9 cellular contexts compared by ENCODE assay signal in genomic region chr1:168235548-168235885, GRCh38. TPM values are rescaled to one million over a fixed set of nuclear protein-coding genes. Genes with fewer than 3 reads are reported as not detected.
DNase-seq lines count a peak whose midpoint lies in the region; ATAC-seq and TF ChIP-seq lines count a peak whose summit lies in the region.
"Had no signal": no experiment of that assay in that cellular context is flagged by ENCODE, and none has a peak within 500 bp of the region (broad histone marks: within the 10 kb centered on the region; RNA-seq: fewer than 3 reads in every experiment).

No MANE protein-coding gene starts in this region.

- POLR2A ChIA-PET in activated CD4-positive, alpha-beta T cell treated with anti-CD3 and anti-CD28 coated beads for 36 hours (lab: Charles Lee) = interaction anchor here (1.5 to 2.4 kb wide), 2 partner anchors 10 to 55 kb away, joined by 4 to 20 read pairs; partner anchors contain the start of gene SFT2D2

- peaks cover 55% of the 10 kb centered on the region for H3K4me1 Mint-ChIP-seq in activated CD4-positive, alpha-beta T cell treated with anti-CD3 and anti-CD28 coated beads for 36 hours
- H3K4me1 Mint-ChIP-seq in chondrocyte (ENCODE audit: low read depth) = peaks cover 39% of the 10 kb centered on the region
- H3K4me1 Mint-ChIP-seq in stimulated activated naive CD8-positive, alpha-beta T cell treated with anti-CD3 and anti-CD28 coated beads, Interleukin-15, amount 100 ng/mL, for 72 hours = peaks cover 54% of the 10 kb centered on the region
- H3K4me1 Mint-ChIP-seq: mesothelial cell of epicardium had no signal

- peaks cover 77% of the 10 kb centered on the region for H3K36me3 Mint-ChIP-seq in activated CD4-positive, alpha-beta T cell treated with anti-CD3 and anti-CD28 coated beads for 36 hours (ENCODE audit: low read depth)
- H3K36me3 Mint-ChIP-seq in chondrocyte (ENCODE audit: low read depth) = peaks cover 39% of the 10 kb centered on the region

- H3K27me3 Mint-ChIP-seq in activated CD4-positive, alpha-beta T cell treated with anti-CD3 and anti-CD28 coated beads for 36 hours = no peaks in the 10 kb centered on the region
- H3K27me3 Mint-ChIP-seq in chondrocyte (ENCODE audit: low read depth) = no peaks in the 10 kb centered on the region
- H3K27me3 Mint-ChIP-seq in stimulated activated naive CD8-positive, alpha-beta T cell treated with anti-CD3 and anti-CD28 coated beads, Interleukin-15, amount 100 ng/mL, for 72 hours = no peaks in the 10 kb centered on the region

- DNase-seq in activated CD4-positive, alpha-beta T cell treated with anti-CD3 and anti-CD28 coated beads for 36 hours = no peak
- DNase-seq in activated CD4-positive, alpha-beta T cell treated with anti-CD3 and anti-CD28 coated beads, Interleukin-2, amount 50 U/mL, for 48 hours = no peak
- DNase-seq in chondrocyte (ENCODE audit: low spot score) (no peak), COLO668 (lab: John Stamatoyannopoulos, UW; ENCODE audit: unreplicated experiment) (no peak), globus pallidus (ENCODE audit: low spot score) (no peak)
- DNase-seq in stimulated activated naive CD8-positive, alpha-beta T cell treated with anti-CD3 and anti-CD28 coated beads, Interleukin-15, amount 100 ng/mL, for 72 hours = no peak

- peak; percentile 8 for ATAC-seq in activated CD4-positive, alpha-beta T cell treated with anti-CD3 and anti-CD28 coated beads for 36 hours
- peak; percentile 10 for ATAC-seq in HG03095 (IDR thresholded peaks at IDR 0.05; ENCODE audit: unreplicated experiment)
- peak; percentile 16 for ATAC-seq in stimulated activated naive CD8-positive, alpha-beta T cell treated with anti-CD3 and anti-CD28 coated beads, Interleukin-15, amount 100 ng/mL, for 72 hours
- no peak for ATAC-seq in GM18520 (IDR thresholded peaks at IDR 0.05; ENCODE audit: unreplicated experiment)

- TF ChIP-seq CTCF in chondrocyte (IDR thresholded peaks at IDR 0.05) = peak; percentile 22

- no peaks in the 10 kb centered on the region for H3K9me3 Mint-ChIP-seq in activated CD4-positive, alpha-beta T cell treated with anti-CD3 and anti-CD28 coated beads for 36 hours (ENCODE audit: low read depth)
- no peaks in the 10 kb centered on the region for H3K9me3 Mint-ChIP-seq in chondrocyte (ENCODE audit: low read depth)
- H3K9me3 Mint-ChIP-seq in stimulated activated naive CD8-positive, alpha-beta T cell treated with anti-CD3 and anti-CD28 coated beads, Interleukin-15, amount 100 ng/mL, for 72 hours = no peaks in the 10 kb centered on the region
- H3K9me3 Mint-ChIP-seq: mesothelial cell of epicardium had no signal

- intact Hi-C loops in activated CD4-positive, alpha-beta T cell treated with anti-CD3 and anti-CD28 coated beads for 36 hours (cut with DNase I, micrococcal nuclease) = loop anchor here (5.0 to 10.0 kb wide), 7 partner anchors 87 to 1459 kb away; partner anchors contain the start of gene SLC19A2 (in 1 of the 2)

- H3K27ac Mint-ChIP-seq in activated CD4-positive, alpha-beta T cell treated with anti-CD3 and anti-CD28 coated beads for 36 hours = no peak overlapping the region
- H3K27ac Mint-ChIP-seq in chondrocyte (ENCODE audit: unreplicated experiment) = peak overlapping the region; percentile 52
- no peak overlapping the region for H3K27ac Mint-ChIP-seq in stimulated activated naive CD8-positive, alpha-beta T cell treated with anti-CD3 and anti-CD28 coated beads, Interleukin-15, amount 100 ng/mL, for 72 hours
- H3K27ac Mint-ChIP-seq: mesothelial cell of epicardium had no signal

- no peak overlapping the region for H3K4me3 Mint-ChIP-seq in activated CD4-positive, alpha-beta T cell treated with anti-CD3 and anti-CD28 coated beads for 36 hours
- no peak overlapping the region for H3K4me3 Mint-ChIP-seq in chondrocyte (ENCODE audit: unreplicated experiment)
- no peak overlapping the region for H3K4me3 Mint-ChIP-seq in stimulated activated naive CD8-positive, alpha-beta T cell treated with anti-CD3 and anti-CD28 coated beads, Interleukin-15, amount 100 ng/mL, for 72 hours
- H3K4me3 Mint-ChIP-seq: mesothelial cell of epicardium had no signal

- CTCF ChIA-PET in activated CD4-positive, alpha-beta T cell treated with anti-CD3 and anti-CD28 coated beads for 36 hours (lab: Charles Lee) = interaction anchor here (0.6 to 4.2 kb wide), 21 partner anchors 9 to 1177 kb away, joined by 3 to 38 read pairs (median 4); partner anchors contain the start of gene SFT2D2

RNA-seq across cellular contexts. Expression of gene SFT2D2, which starts 9.7 kb away (rescaled TPM):
- total RNA-seq in activated CD4-positive, alpha-beta T cell treated with anti-CD3 and anti-CD28 coated beads for 36 hours = 10 to 100 TPM; 25.2 to 42.3 TPM
- 70.8 to 81.9 TPM (median 72.9 TPM) in 3 replicates for total RNA-seq in chondrocyte

RNA-seq across cellular contexts. Expression of gene TBX19, which starts 45.2 kb away (rescaled TPM):
- 1 to 10 TPM; 2.5 to 2.6 TPM for total RNA-seq in activated CD4-positive, alpha-beta T cell treated with anti-CD3 and anti-CD28 coated beads for 36 hours
- 1.8 to 2.7 TPM (median 2.1 TPM) in 3 replicates for total RNA-seq in chondrocyte

RNA-seq across cellular contexts. Expression of gene TIPRL, which starts 56.8 kb away (rescaled TPM):
- 10 to 100 TPM; 52.5 to 57.5 TPM for total RNA-seq in activated CD4-positive, alpha-beta T cell treated with anti-CD3 and anti-CD28 coated beads for 36 hours
- 37.2 to 38.7 TPM (median 37.4 TPM) in 3 replicates for total RNA-seq in chondrocyte
